ENCODE assay signal across 23 cellular contexts in genomic region chr10:84789050-84789449, GRCh38.
A peak's percentile ranks its signal among the peaks of the same experiment; 100 is the strongest.
DNase-seq lines count a peak whose midpoint lies in the region; ATAC-seq and TF ChIP-seq lines count a peak whose summit lies in the region.
"Had no signal": no experiment of that assay in that cellular context is flagged by ENCODE, and none has a peak within 500 bp of the region (broad histone marks: within the 10 kb centered on the region; RNA-seq: fewer than 3 reads in every experiment).

No MANE protein-coding gene starts in this region.

- no peak for TF ChIP-seq CTCF in WERI-Rb-1 (IDR thresholded peaks at IDR 0.05; ENCODE audit: low read depth, low read length)
- no peak for TF ChIP-seq CTCF in esophagus muscularis mucosa (IDR thresholded peaks at IDR 0.05)
- no peak for TF ChIP-seq CTCF in neural progenitor cell (IDR thresholded peaks at IDR 0.05)

- TF ChIP-seq EP300 in esophagus muscularis mucosa (IDR thresholded peaks at IDR 0.05): no peak

- H3K27ac Mint-ChIP-seq in neural progenitor cell: no peak overlapping the region
- H3K27ac Mint-ChIP-seq: CD14-positive monocyte; CD4-positive, alpha-beta memory T cell; CD4-positive, CD25-positive, alpha-beta regulatory T cell; CD8-positive, alpha-beta memory T cell had no signal

- H3K4me3 Mint-ChIP-seq in neural progenitor cell: no peak overlapping the region
- H3K4me3 Mint-ChIP-seq: CD14-positive monocyte; CD4-positive, alpha-beta memory T cell; CD4-positive, CD25-positive, alpha-beta regulatory T cell; CD8-positive, alpha-beta memory T cell had no signal

- DNase-seq in WERI-Rb-1 (peak; percentile 20), esophagus muscularis mucosa (ENCODE audit: extremely low spot score) (peak; percentile 62), neural progenitor cell (ENCODE audit: low spot score) (no peak), occipital lobe (lab: John Stamatoyannopoulos, UW) (no peak), NCI-H748 (lab: John Stamatoyannopoulos, UW; ENCODE audit: unreplicated experiment) (no peak)
- DNase-seq: 8988T; ACHN; BE2C; C1 segment of cervical spinal cord; CD4-positive, alpha-beta memory T cell; CD4-positive, CD25-positive, alpha-beta regulatory T cell; CD8-positive, alpha-beta memory T cell; COR-L47; DMS 273 treated with DMSO at 0.1 percent for 48 hours; DMS153; DMS53; DMS79; DND-41; EL; GDM1 had no signal

- 100% methylated on average over 2 of the region's 2 CpGs for WGBS in esophagus muscularis mucosa

- no peak for TF ChIP-seq POLR2A in esophagus muscularis mucosa (IDR thresholded peaks at IDR 0.05; ENCODE audit: low read depth)

- H3K9me3 Mint-ChIP-seq in neural progenitor cell: peaks cover 2% of the 10 kb centered on the region

- ATAC-seq in HG03432 (IDR thresholded peaks at IDR 0.05; ENCODE audit: unreplicated experiment): no peak

- H4K20me1 ChIP-seq in neural progenitor cell (ENCODE audit: low read depth): no peaks in the 10 kb centered on the region
- H4K20me1 ChIP-seq: BLaER1 had no signal

- H3K36me3 ChIP-seq in WERI-Rb-1 (no peaks in the 10 kb centered on the region), esophagus muscularis mucosa (no peaks in the 10 kb centered on the region), neural progenitor cell (no peaks in the 10 kb centered on the region)
- H3K36me3 ChIP-seq: BE2C, BLaER1 had no signal

- H3K9me3 ChIP-seq in WERI-Rb-1 (ENCODE audit: severe bottlenecking) (no peaks in the 10 kb centered on the region), esophagus muscularis mucosa (no peaks in the 10 kb centered on the region), neural progenitor cell (ENCODE audit: low read depth) (no peaks in the 10 kb centered on the region)
- H3K9me3 ChIP-seq: BE2C, BLaER1 had no signal

- H3K27ac ChIP-seq in WERI-Rb-1 (no peak overlapping the region), esophagus muscularis mucosa (replicated peaks in 1 of 4) (no peak overlapping the region), neural progenitor cell (no peak overlapping the region)
- H3K27ac ChIP-seq: BLaER1 had no signal

- no peaks in the 10 kb centered on the region for H3K79me2 ChIP-seq in neural progenitor cell (ENCODE audit: low read depth)

- peaks cover 3% of the 10 kb centered on the region for H3F3A ChIP-seq in neural progenitor cell (ENCODE audit: low read depth)

- no peak overlapping the region for H3K4me3 ChIP-seq in WERI-Rb-1 (ENCODE audit: low read depth, low read length)
- H3K4me3 ChIP-seq in esophagus muscularis mucosa: no peak overlapping the region
- H3K4me3 ChIP-seq in neural progenitor cell: no peak overlapping the region
- H3K4me3 ChIP-seq: BLaER1 had no signal

- H3K9ac ChIP-seq in neural progenitor cell: no peak overlapping the region
- H3K9ac ChIP-seq: BLaER1 had no signal

- H3K27me3 ChIP-seq in WERI-Rb-1 (ENCODE audit: insufficient read depth, low read depth, severe bottlenecking) (no peaks in the 10 kb centered on the region), esophagus muscularis mucosa (no peaks in the 10 kb centered on the region), neural progenitor cell (no peaks in the 10 kb centered on the region)
- H3K27me3 ChIP-seq: BLaER1 had no signal

- no peak overlapping the region for H2AFZ ChIP-seq in neural progenitor cell (replicated peaks)

- H3K27me3 Mint-ChIP-seq in neural progenitor cell (ENCODE audit: insufficient read depth, low read depth): no peaks in the 10 kb centered on the region
- H3K27me3 Mint-ChIP-seq: CD4-positive, CD25-positive, alpha-beta regulatory T cell had no signal

- H3K4me1 ChIP-seq in esophagus muscularis mucosa (peaks cover 0 to 7% (median 0%) of the 10 kb centered on the region in 4 donors), neural progenitor cell (peaks cover 9% of the 10 kb centered on the region)
- H3K4me1 ChIP-seq: BE2C, BLaER1 had no signal

- no peaks in the 10 kb centered on the region for H3K36me3 Mint-ChIP-seq in neural progenitor cell
- H3K36me3 Mint-ChIP-seq: CD14-positive monocyte; CD4-positive, alpha-beta memory T cell; CD4-positive, CD25-positive, alpha-beta regulatory T cell; CD8-positive, alpha-beta memory T cell had no signal

- H3K4me2 ChIP-seq in neural progenitor cell: peak overlapping the region; percentile 31
- H3K4me2 ChIP-seq: BLaER1 had no signal

- intact Hi-C loops in esophagus muscularis mucosa (cut with DNase I): no loop called here

- H3K4me1 Mint-ChIP-seq in neural progenitor cell: peaks cover 2% of the 10 kb centered on the region
- H3K4me1 Mint-ChIP-seq: CD14-positive monocyte; CD4-positive, alpha-beta memory T cell; CD4-positive, CD25-positive, alpha-beta regulatory T cell; CD8-positive, alpha-beta memory T cell had no signal

Comparison
In these comparisons a context has a peak if more than half of its experiments do, and no peak if none do; other contexts are left out.
1. DNase-seq: peak in WERI-Rb-1 (single experiment) and esophagus muscularis mucosa (single experiment); none in neural progenitor cell (single experiment), occipital lobe (single experiment) and NCI-H748 (single experiment).